8 cellular contexts compared by ENCODE assay signal in the genomic region with DNA sequence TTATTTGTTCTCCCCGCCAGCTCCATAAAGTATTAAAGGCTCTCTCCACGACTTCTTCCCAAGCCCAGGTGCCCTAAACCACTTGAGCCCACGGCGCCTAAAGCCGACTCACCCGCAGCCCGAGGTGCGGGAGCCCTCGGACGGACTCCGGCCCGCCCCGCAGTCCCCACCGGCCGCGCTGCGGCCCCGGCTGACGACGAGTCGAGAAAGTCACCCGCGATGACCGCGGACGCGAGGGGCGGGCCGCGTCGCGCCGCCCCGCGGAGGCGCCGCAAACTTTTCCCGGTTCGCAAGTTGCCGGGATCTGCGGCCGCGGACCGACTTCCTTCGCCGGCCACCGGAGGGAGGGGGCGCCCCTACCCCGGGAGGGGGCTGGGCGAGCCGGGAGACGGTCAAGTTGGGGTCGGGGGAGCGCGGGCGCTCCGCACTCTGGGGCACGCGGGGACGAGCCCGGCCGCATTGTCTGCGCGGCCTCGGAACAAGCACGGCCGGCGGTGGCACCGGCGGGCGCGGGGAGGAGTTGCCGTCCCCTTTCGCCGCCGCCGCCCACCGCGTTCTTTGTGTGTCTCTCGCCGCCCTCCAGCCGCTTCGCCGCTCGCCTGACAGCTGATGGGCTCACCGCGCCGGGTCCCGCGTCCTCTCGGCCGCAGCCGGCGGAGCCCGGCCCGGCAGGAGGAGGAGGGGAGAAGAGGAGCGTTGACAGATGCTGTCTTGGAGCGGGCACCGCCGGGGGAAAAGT.
DNase-seq lines count a peak whose midpoint lies in the region; ATAC-seq, FAIRE-seq and TF ChIP-seq lines count a peak whose summit lies in the region.

No MANE protein-coding gene starts in this region.

- H3K4me1 Mint-ChIP-seq in astrocyte (ENCODE audit: low read depth, unreplicated experiment): peaks cover 6% of the 10 kb centered on the region

- H3K9ac ChIP-seq in astrocyte (ENCODE audit: low read length): peak overlapping the region; percentile 97

- TF ChIP-seq EP300 in sigmoid colon (IDR thresholded peaks at IDR 0.05): peak in 1 of 4 donors; percentile 13

- peak overlapping the region; percentile 84 for H3K27ac Mint-ChIP-seq in astrocyte (ENCODE audit: unreplicated experiment)

- FAIRE-seq in astrocyte (lab: Jason Lieb, UNC): no peak

- CTCF ChIA-PET in AG04449 (lab: Yijun Ruan, JAX): interaction anchor here (0.6 to 1.4 kb wide), 10 partner anchors 9 to 74 kb away, joined by 3 to 4 read pairs (median 3); no protein-coding TSS in a partner anchor

- H3K4me1 ChIP-seq in astrocyte (ENCODE audit: insufficient read depth, low read length) (peaks cover 2% of the 10 kb centered on the region), iPS DF 6.9 (ENCODE audit: control insufficient read depth, insufficient read depth, low read length) (no peaks in the 10 kb centered on the region), sigmoid colon (peaks cover 0 to 29% (median 6%) of the 10 kb centered on the region in 4 donors)

- peaks cover 55% of the 10 kb centered on the region for H3K79me2 ChIP-seq in astrocyte (ENCODE audit: insufficient read depth, low read length)

- no peak for TF ChIP-seq POLR2A in sigmoid colon (IDR thresholded peaks at IDR 0.05)

- peaks cover 7% of the 10 kb centered on the region for H3K36me3 Mint-ChIP-seq in astrocyte (ENCODE audit: low read depth, unreplicated experiment)

- H3K4me3 ChIP-seq in AG04449 (ENCODE audit: low read depth, low read length) (peak overlapping the region; percentile 83), astrocyte (ENCODE audit: insufficient read depth, low read depth, low read length) (peak overlapping the region; percentile 95), iPS DF 6.9 (ENCODE audit: low read length) (peak overlapping the region; percentile 77), sigmoid colon (peak overlapping the region; percentile 74 to 95 (median 88))

- peak overlapping the region; percentile 98 for H3K4me2 ChIP-seq in astrocyte (ENCODE audit: low read length)

- intact Hi-C loops in sigmoid colon (cut with DNase I): loop anchor here (2.0 to 5.0 kb wide), 2 partner anchors 15 to 133 kb away; a partner anchor contains a TSS

- H3K4me3 Mint-ChIP-seq in astrocyte (ENCODE audit: unreplicated experiment): peak overlapping the region; percentile 95

- H2AFZ ChIP-seq in astrocyte (ENCODE audit: low read depth, low read length): peak overlapping the region; percentile 87

- ATAC-seq in GM18858 (IDR thresholded peaks at IDR 0.05; ENCODE audit: unreplicated experiment): peak; percentile 22
- ATAC-seq in HG03175 (IDR thresholded peaks at IDR 0.05; ENCODE audit: unreplicated experiment): peak; percentile 38

- TF ChIP-seq CTCF in AG04449 (IDR thresholded peaks at IDR 0.05; ENCODE audit: insufficient read depth, low read length, missing control alignments) (peak; percentile 51), astrocyte (IDR thresholded peaks at IDR 0.05; ENCODE audit: insufficient read depth, low read depth, low read length) (no peak), sigmoid colon (IDR thresholded peaks at IDR 0.05) (peak in 3 of 4 experiments; percentile 6 to 31 (median 14))

- peaks cover 15% of the 10 kb centered on the region for H4K20me1 ChIP-seq in astrocyte (ENCODE audit: insufficient read depth, low read length)

- peaks cover 20% of the 10 kb centered on the region for H3K36me3 ChIP-seq in astrocyte (ENCODE audit: insufficient read depth, low read length)
- H3K36me3 ChIP-seq in iPS DF 6.9 (ENCODE audit: control insufficient read depth, insufficient read depth, low read length): no peaks in the 10 kb centered on the region
- H3K36me3 ChIP-seq in sigmoid colon: peaks cover 0 to 20% (median 7%) of the 10 kb centered on the region in 4 donors

- no peaks in the 10 kb centered on the region for H3K27me3 Mint-ChIP-seq in astrocyte (ENCODE audit: low read depth, unreplicated experiment)

- H3K27ac ChIP-seq in astrocyte (ENCODE audit: low read depth, low read length): peak overlapping the region; percentile 90
- no peak overlapping the region for H3K27ac ChIP-seq in iPS DF 6.9 (ENCODE audit: low read length)
- peak overlapping the region; percentile 94 to 99 (median 96) for H3K27ac ChIP-seq in sigmoid colon

- no peaks in the 10 kb centered on the region for H3K27me3 ChIP-seq in astrocyte (ENCODE audit: insufficient read depth, low read length)
- H3K27me3 ChIP-seq in iPS DF 6.9 (ENCODE audit: control insufficient read depth, insufficient read depth, low read length): no peaks in the 10 kb centered on the region
- no peaks in the 10 kb centered on the region for H3K27me3 ChIP-seq in sigmoid colon

- H3K9me3 ChIP-seq in astrocyte (ENCODE audit: insufficient read depth, low read depth, low read length) (no peaks in the 10 kb centered on the region), iPS DF 6.9 (ENCODE audit: control insufficient read depth, insufficient read depth, low read length) (no peaks in the 10 kb centered on the region), sigmoid colon (no peaks in the 10 kb centered on the region)

- POLR2A ChIA-PET in AG04449 (lab: Yijun Ruan, JAX): no interaction called here

- no CpG with 5 or more reads among the region's 100 CpGs for WGBS in iPS DF 6.9 (ENCODE audit: insufficient coverage, insufficient read length)
- 1 to 2% methylated on average over 100 of the region's 100 CpGs for WGBS in sigmoid colon, 2 donors

- no peak for DNase-seq in AG04449 (ENCODE audit: low read depth, low spot score)
- no peak for DNase-seq in astrocyte (ENCODE audit: low read depth)
- DNase-seq in iPS DF 6.9 (ENCODE audit: low read depth, low spot score): no peak
- peak; percentile 77 for DNase-seq in sigmoid colon
- no peak for DNase-seq in activated CD4-positive, CD25-positive, alpha-beta regulatory T cell (lab: John Stamatoyannopoulos, UW)
- no peak for DNase-seq in SIG-M5 treated with dmso at 0.1 percent for 504 hours (lab: John Stamatoyannopoulos, UW; ENCODE audit: unreplicated experiment)

- peaks cover 2% of the 10 kb centered on the region for H3K9me3 Mint-ChIP-seq in astrocyte (ENCODE audit: unreplicated experiment)
